27 cellular contexts compared by ENCODE assay signal in the genomic region with DNA sequence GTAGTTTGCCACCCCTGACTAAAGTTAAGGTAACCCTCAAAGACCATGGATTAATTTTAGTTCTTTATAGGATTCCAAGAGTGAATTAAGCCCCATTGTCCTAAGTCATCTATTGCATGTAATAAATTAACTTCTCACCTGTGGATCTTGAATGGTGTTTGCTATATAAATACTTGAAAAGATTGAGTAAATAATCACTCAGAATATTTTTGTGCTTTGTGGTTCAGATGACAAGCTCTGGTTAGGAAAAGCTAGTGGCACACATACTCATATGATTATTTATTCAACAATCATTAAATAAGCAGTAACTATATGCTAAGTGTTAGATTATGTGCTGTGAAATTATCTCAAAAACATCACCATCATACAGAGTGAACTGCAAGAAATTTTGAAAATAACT.
"Had no signal": no experiment of that assay in that cellular context is flagged by ENCODE, and none has a peak within 500 bp of the region (broad histone marks: within the 10 kb centered on the region; RNA-seq: fewer than 3 reads in every experiment).

No MANE protein-coding gene starts in this region.

- FAIRE-seq: RCC 7860 had no signal

- DNase-seq: Karpas-422, MM.1S, MV-4-11, NCI-H1092, NCI-H1105, NCI-H1417 treated with DMSO at 0.1 percent for 48 hours, NCI-H1436 treated with DMSO at 0.1 percent for 48 hours, NCI-H1694, NCI-H187, NCI-H1930, NCI-H2029 treated with DMSO at 0.1 percent for 48 hours, NCI-H2081 treated with DMSO at 0.1 percent for 48 hours, NCI-H2107, NCI-H2171 treated with DMSO at 0.1 percent for 48 hours, NCI-H2227 treated with DMSO at 0.1 percent for 48 hours, NCI-H345, NCI-H446, NCI-H510A treated with DMSO at 0.1 percent for 48 hours, NCI-H524 treated with DMSO at 0.1 percent for 48 hours, NCI-H526 treated with DMSO at 0.1 percent for 48 hours, NCI-H774, PC-9, SHP77, SIG-M5, SJCRH30, T-cell had no signal
